ENCODE assay signal across 1 cellular context in genomic region chr3:58000713-58001467, GRCh38.
TF ChIP-seq lines count a peak whose summit lies in the region.

No MANE protein-coding gene starts in this region.

TF ChIP-seq in IMR-90, 13 proteins besides CTCF, POLR2A, EP300 and RAD21 (continued from another document):
- no peak for TF ChIP-seq RFX5 (IDR thresholded peaks at IDR 0.05; ENCODE audit: low read depth, low read length)
- no peak for TF ChIP-seq SMC3 (IDR thresholded peaks at IDR 0.05; ENCODE audit: low read depth, low read length)
- TF ChIP-seq MAFK (IDR thresholded peaks at IDR 0.05; ENCODE audit: low read depth, low read length), result no peak
- no peak for TF ChIP-seq CEBPB (IDR thresholded peaks at IDR 0.05; ENCODE audit: low read depth, low read length)
- TF ChIP-seq, protein P1, sequence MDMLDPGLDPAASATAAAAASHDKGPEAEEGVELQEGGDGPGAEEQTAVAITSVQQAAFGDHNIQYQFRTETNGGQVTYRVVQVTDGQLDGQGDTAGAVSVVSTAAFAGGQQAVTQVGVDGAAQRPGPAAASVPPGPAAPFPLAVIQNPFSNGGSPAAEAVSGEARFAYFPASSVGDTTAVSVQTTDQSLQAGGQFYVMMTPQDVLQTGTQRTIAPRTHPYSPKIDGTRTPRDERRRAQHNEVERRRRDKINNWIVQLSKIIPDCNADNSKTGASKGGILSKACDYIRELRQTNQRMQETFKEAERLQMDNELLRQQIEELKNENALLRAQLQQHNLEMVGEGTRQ (IDR thresholded peaks at IDR 0.05; ENCODE audit: low read depth, low read length), result no peak
- no peak for TF ChIP-seq MXI1 (IDR thresholded peaks at IDR 0.05; ENCODE audit: borderline replicate concordance, low read depth, low read length)
